Comparison of ENCODE assay signal across 9 cellular contexts in genomic region chr20:6708010-6708409, GRCh38. TPM values are rescaled to one million over a fixed set of nuclear protein-coding genes. Genes with fewer than 3 reads are reported as not detected.
A peak's percentile ranks its signal among the peaks of the same experiment; 100 is the strongest.
DNase-seq lines count a peak whose midpoint lies in the region; ATAC-seq and TF ChIP-seq lines count a peak whose summit lies in the region.
"Had no signal": no experiment of that assay in that cellular context is flagged by ENCODE, and none has a peak within 500 bp of the region (broad histone marks: within the 10 kb centered on the region; RNA-seq: fewer than 3 reads in every experiment).

No MANE protein-coding gene starts in this region.

- H2BK120ac ChIP-seq in IMR-90 (ENCODE audit: low read depth, low read length) = peak overlapping the region; percentile 69

- ATAC-seq in IMR-90 (ENCODE audit: low read depth) (peak; percentile 90), GM19397 (IDR thresholded peaks at IDR 0.05; ENCODE audit: unreplicated experiment) (no peak)
- no peak for ATAC-seq in activated T-cell treated with anti-CD3 and anti-CD28 coated beads, Interleukin-2, amount 50 U/mL, for 4 hours

- no peak overlapping the region for H3K9ac ChIP-seq in IMR-90 (ENCODE audit: low read depth, low read length)

- H2BK5ac ChIP-seq in IMR-90 (ENCODE audit: low read depth, low read length, poor library complexity, severe bottlenecking) = peak overlapping the region; percentile 58

- H3K27ac ChIP-seq in IMR-90 (ENCODE audit: insufficient read depth, low read length) = peak overlapping the region; percentile 33; the same call in 1 of the 2 replicates
- H3K27ac ChIP-seq in thyroid gland = peak overlapping the region; percentile 96 to 97 (median 96)

- intact Hi-C loops in IMR-90 (cut with micrococcal nuclease) (no loop called here), thyroid gland (cut with DNase I) (no loop called here)

- H3K27me3 Mint-ChIP-seq in activated T-cell treated with anti-CD3 and anti-CD28 coated beads, Interleukin-2, amount 50 U/mL, for 4 hours (ENCODE audit: low read depth) = no peaks in the 10 kb centered on the region

- H4K91ac ChIP-seq in IMR-90 (ENCODE audit: insufficient read depth, low read depth, low read length) = peak overlapping the region; percentile 47; the same call in 1 of the 2 replicates

- no peak overlapping the region for H2AK9ac ChIP-seq in IMR-90 (replicated peaks; ENCODE audit: low read depth, low read length, poor library complexity)

- H3K4me3 Mint-ChIP-seq in activated T-cell treated with anti-CD3 and anti-CD28 coated beads, Interleukin-2, amount 50 U/mL, for 4 hours = no peak overlapping the region
- H3K4me3 Mint-ChIP-seq: brain had no signal

- no peak overlapping the region; the same call in 1 of the 2 replicates for H3K4me2 ChIP-seq in IMR-90 (ENCODE audit: low read depth, low read length)

- POLR2A ChIA-PET in IMR-90 (lab: Charles Lee; ENCODE audit: unreplicated experiment) = no interaction called here

- no peaks in the 10 kb centered on the region for H3K79me1 ChIP-seq in IMR-90 (ENCODE audit: low read depth in 1 of 2, low read length in 2 of 2)

- H3K14ac ChIP-seq in IMR-90 (replicated peaks; ENCODE audit: low read depth, low read length) = peak overlapping the region; percentile 51; the same call in 1 of the 2 replicates

- H3K36me3 ChIP-seq in IMR-90 (ENCODE audit: control insufficient read depth, insufficient read depth, low read length) (no peaks in the 10 kb centered on the region), thyroid gland (no peaks in the 10 kb centered on the region)

- H2AFZ ChIP-seq in IMR-90 (replicated peaks; ENCODE audit: low read length, poor library complexity) = peak overlapping the region; percentile 38

- H3K36me3 Mint-ChIP-seq in activated T-cell treated with anti-CD3 and anti-CD28 coated beads, Interleukin-2, amount 50 U/mL, for 4 hours (ENCODE audit: insufficient read depth) = no peaks in the 10 kb centered on the region
- H3K36me3 Mint-ChIP-seq: brain had no signal

- H3K9me1 ChIP-seq in IMR-90 (ENCODE audit: insufficient read depth, low read length) = peaks cover 13% of the 10 kb centered on the region

- peak overlapping the region; percentile 54; the same call in 1 of the 2 replicates for H4K5ac ChIP-seq in IMR-90 (ENCODE audit: low read depth, low read length)

- peak overlapping the region; percentile 63 for H3K18ac ChIP-seq in IMR-90 (ENCODE audit: low read depth, low read length)

- in situ Hi-C loops in IMR-90 (cut with MboI; ENCODE audit: low sequenced_read_pairs) = no loop called here

- peak; percentile 84 for DNase-seq in IMR-90
- DNase-seq in choroid plexus epithelial cell (ENCODE audit: low read depth) = peak; percentile 86
- peak; percentile 40 for DNase-seq in left kidney (ENCODE audit: low read depth, low spot score)
- DNase-seq in thyroid gland = peak; percentile 90 to 91
- no peak for DNase-seq in activated naive CD4-positive, alpha-beta T cell (lab: John Stamatoyannopoulos, UW)
- no peak for DNase-seq in stimulated activated CD4-positive, alpha-beta T cell treated with anti-CD3 and anti-CD28 coated beads, Interleukin-2, amount 100 ng/mL, for 24 hours
- no peak for DNase-seq in activated T-cell treated with anti-CD3 and anti-CD28 coated beads, Interleukin-2, amount 50 U/mL, for 4 hours

- H2AK5ac ChIP-seq in IMR-90 (ENCODE audit: low read depth, low read length) = no peak overlapping the region

- no peak for TF ChIP-seq RAD21 in IMR-90 (IDR thresholded peaks at IDR 0.05; ENCODE audit: low read length)

- no peak overlapping the region for H3K23ac ChIP-seq in IMR-90 (ENCODE audit: low read depth, low read length)

- H3K4me3 ChIP-seq in IMR-90 (ENCODE audit: insufficient read depth, low read depth, low read length) = no peak overlapping the region
- no peak overlapping the region for H3K4me3 ChIP-seq in choroid plexus epithelial cell (ENCODE audit: low read depth, low read length)
- H3K4me3 ChIP-seq in thyroid gland (replicated peaks in 1 of 3) = no peak overlapping the region

- BruUV-seq in IMR-90 (replicated peaks; lab: Mats Ljungman, UMichigan) = no TSS peak

- H4K20me1 ChIP-seq in IMR-90 (ENCODE audit: insufficient read depth, low read length) = no peaks in the 10 kb centered on the region

- H3K4me1 ChIP-seq in IMR-90 (ENCODE audit: control insufficient read depth, insufficient read depth, low read length) (peaks cover 29% of the 10 kb centered on the region), thyroid gland (peaks cover 33 to 51% of the 10 kb centered on the region in 2 donors)

- H2BK20ac ChIP-seq in IMR-90 (ENCODE audit: low read depth, low read length) = peak overlapping the region; percentile 85

- H3K56ac ChIP-seq in IMR-90 (ENCODE audit: extremely low read depth, insufficient read depth, low read length) = no peak overlapping the region

- dilution Hi-C loops in IMR-90 (cut with HindIII; ENCODE audit: low sequenced_read_pairs, unreplicated experiment) = no loop called here

- no CpG with 5 or more reads among the region's 1 CpG for WGBS in IMR-90 (ENCODE audit: extremely low coverage in 2 of 2, insufficient read length in 1 of 2), 2 experiments
- 0 to 33% methylated on average over 1 of the region's 1 CpG for WGBS in thyroid gland, 2 donors

- H3K9me3 ChIP-seq in IMR-90 (ENCODE audit: control insufficient read depth, insufficient read depth, low read length) (no peaks in the 10 kb centered on the region), thyroid gland (no peaks in the 10 kb centered on the region)

- H3K27me3 ChIP-seq in IMR-90 (ENCODE audit: control insufficient read depth, insufficient read depth, low read length) (no peaks in the 10 kb centered on the region), thyroid gland (no peaks in the 10 kb centered on the region)

- no peaks in the 10 kb centered on the region for H3K4me1 Mint-ChIP-seq in activated T-cell treated with anti-CD3 and anti-CD28 coated beads, Interleukin-2, amount 50 U/mL, for 4 hours (ENCODE audit: low read depth)
- H3K4me1 Mint-ChIP-seq: brain had no signal

- no peaks in the 10 kb centered on the region for H3K9me3 Mint-ChIP-seq in activated T-cell treated with anti-CD3 and anti-CD28 coated beads, Interleukin-2, amount 50 U/mL, for 4 hours
- H3K9me3 Mint-ChIP-seq: brain had no signal

- CTCF ChIA-PET in IMR-90 (lab: Yijun Ruan, JAX) = interaction anchor here (0.7 to 1.0 kb wide), 2 partner anchors 42 to 445 kb away, joined by 3 read pairs; no protein-coding TSS in a partner anchor

- H2BK15ac ChIP-seq in IMR-90 (ENCODE audit: low read depth, low read length) = peak overlapping the region; percentile 77; the same call in 1 of the 3 replicates

- H3K4ac ChIP-seq in IMR-90 (ENCODE audit: low read depth, low read length) = peak overlapping the region; percentile 56

- TF ChIP-seq POLR2A in IMR-90 (IDR thresholded peaks at IDR 0.05; ENCODE audit: low read depth, low read length) (no peak), thyroid gland (IDR thresholded peaks at IDR 0.05) (peak in 1 of 2 donors; percentile 78)

- TF ChIP-seq CTCF in IMR-90 (conservative IDR thresholded peaks at IDR 0.05; ENCODE audit: low read depth, low read length) (no peak), choroid plexus epithelial cell (conservative IDR thresholded peaks at IDR 0.05; ENCODE audit: low read depth, low read length) (no peak), thyroid gland (IDR thresholded peaks at IDR 0.05) (no peak)

- H4K8ac ChIP-seq in IMR-90 (ENCODE audit: low read depth in 2 of 2, low read length in 2 of 2) = peak overlapping the region in 1 of 2 experiments; percentile 76; a peak in 3 of 4 replicates

TF ChIP-seq in IMR-90, 13 proteins besides CTCF, POLR2A, EP300 and RAD21:
- TF ChIP-seq FOS (IDR thresholded peaks at IDR 0.05; ENCODE audit: low read depth, low read length) = no peak
- TF ChIP-seq, protein P1, sequence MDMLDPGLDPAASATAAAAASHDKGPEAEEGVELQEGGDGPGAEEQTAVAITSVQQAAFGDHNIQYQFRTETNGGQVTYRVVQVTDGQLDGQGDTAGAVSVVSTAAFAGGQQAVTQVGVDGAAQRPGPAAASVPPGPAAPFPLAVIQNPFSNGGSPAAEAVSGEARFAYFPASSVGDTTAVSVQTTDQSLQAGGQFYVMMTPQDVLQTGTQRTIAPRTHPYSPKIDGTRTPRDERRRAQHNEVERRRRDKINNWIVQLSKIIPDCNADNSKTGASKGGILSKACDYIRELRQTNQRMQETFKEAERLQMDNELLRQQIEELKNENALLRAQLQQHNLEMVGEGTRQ (IDR thresholded peaks at IDR 0.05; ENCODE audit: low read depth, low read length) = no peak
- no peak for TF ChIP-seq MXI1 (IDR thresholded peaks at IDR 0.05; ENCODE audit: borderline replicate concordance, low read depth, low read length)
- TF ChIP-seq BHLHE40 (IDR thresholded peaks at IDR 0.05; ENCODE audit: low read depth, low read length) = no peak; the same call in 1 of the 2 replicates
- no peak for TF ChIP-seq RFX5 (IDR thresholded peaks at IDR 0.05; ENCODE audit: low read depth, low read length)
- TF ChIP-seq SMC3 (IDR thresholded peaks at IDR 0.05; ENCODE audit: low read depth, low read length) = no peak
- no peak for TF ChIP-seq MAFK (IDR thresholded peaks at IDR 0.05; ENCODE audit: low read depth, low read length)
TF ChIP-seq in IMR-90: peak in this region for 0.

RNA-seq across cellular contexts. Expression of gene BMP2, which starts 59.5 kb away (rescaled TPM):
- total RNA-seq in IMR-90 (2012; rRNA removed) (0.18 and 0.28 TPM in 2 replicates), thyroid gland (10 to 100 TPM; 19.1 to 27.1 (median 20.2) TPM)
- polyA plus RNA-seq in IMR-90 (2012; rRNA removed) = 0.21 and 0.29 TPM in 2 replicates
- polyA plus RNA-seq in IMR-90 (2012; cell fraction: cytosol; rRNA removed) = 0.16 and 0.26 TPM in 2 replicates
- 0.18 and 0.33 TPM in 2 replicates for polyA plus RNA-seq in IMR-90 (2012; cell fraction: nucleus; rRNA removed; ENCODE audit: low replicate concordance)
- not detected for total RNA-seq in activated T-cell treated with anti-CD3 and anti-CD28 coated beads, Interleukin-2, amount 50 U/mL, for 4 hours

Comparison
In these comparisons a context has a peak if more than half of its experiments do, and no peak if none do; other contexts are left out.
1. DNase-seq: peak in IMR-90 (single experiment), choroid plexus epithelial cell (single experiment), left kidney (single experiment) and thyroid gland (2 of 2); none in activated naive CD4-positive, alpha-beta T cell (0 of 4), stimulated activated CD4-positive, alpha-beta T cell treated with anti-CD3 and anti-CD28 coated beads, Interleukin-2, amount 100 ng/mL, for 24 hours (0 of 2) and activated T-cell treated with anti-CD3 and anti-CD28 coated beads, Interleukin-2, amount 50 U/mL, for 4 hours (single experiment).
2. RNA of gene BMP2, which starts 59.5 kb away (total RNA-seq): 19.1 to 27.1 TPM in thyroid gland; 0.18 to 0.28 TPM in IMR-90 and not detected in activated T-cell treated with anti-CD3 and anti-CD28 coated beads, Interleukin-2, amount 50 U/mL, for 4 hours; every median in the first group is over 10 times any median in the second.